ENCODE assay signal across 8 cellular contexts in genomic region chr15:43132830-43133428, GRCh38. TPM values are rescaled to one million over a fixed set of nuclear protein-coding genes. Genes with fewer than 3 reads are reported as not detected.
DNase-seq lines count a peak whose midpoint lies in the region; ATAC-seq lines count a peak whose summit lies in the region.

No MANE protein-coding gene starts in this region.

- H3K27ac ChIP-seq in HUES64 (ENCODE audit: low read depth, low read length) (no peak overlapping the region), iPS-18a (ENCODE audit: low read length) (no peak overlapping the region)

- DNase-seq in activated naive CD4-positive, alpha-beta T cell treated with anti-CD3 and anti-CD28 coated beads, Interleukin-2, amount 50 U/mL, for 72 hours (ENCODE audit: low spot score in 2 of 2), result no peak
- DNase-seq in stimulated activated naive CD8-positive, alpha-beta T cell treated with anti-CD3 and anti-CD28 coated beads, Interleukin-15, Interleukin-2, amounts not matched to agents 100 U/mL and 50 U/mL, for 24 hours, result peak; percentile 7
- DNase-seq in GF-D8 (lab: John Stamatoyannopoulos, UW) (no peak), globus pallidus (ENCODE audit: low spot score) (no peak), NCI-H1930 (lab: John Stamatoyannopoulos, UW) (no peak), NCI-H1105 treated with DMSO at 0.1 percent for 48 hours (lab: John Stamatoyannopoulos, UW) (no peak)

- no peaks in the 10 kb centered on the region for H3K9me3 Mint-ChIP-seq in activated naive CD4-positive, alpha-beta T cell treated with anti-CD3 and anti-CD28 coated beads, Interleukin-2, amount 50 U/mL, for 72 hours

- H3K9ac ChIP-seq in HUES64 (ENCODE audit: low read depth, low read length) (peak overlapping the region; percentile 73), iPS-18a (ENCODE audit: low read length) (peak overlapping the region; percentile 52)

- no peak for ATAC-seq in activated naive CD4-positive, alpha-beta T cell treated with anti-CD3 and anti-CD28 coated beads, Interleukin-2, amount 50 U/mL, for 72 hours
- ATAC-seq in stimulated activated naive CD8-positive, alpha-beta T cell treated with anti-CD3 and anti-CD28 coated beads, Interleukin-15, Interleukin-2, amounts not matched to agents 100 U/mL and 50 U/mL, for 24 hours, result no peak

- WGBS in HUES64, result 28% methylated on average over 19 of the region's 20 CpGs

- H3K36me3 ChIP-seq in HUES64 (ENCODE audit: insufficient read depth, low read length), result no peaks in the 10 kb centered on the region
- no peaks in the 10 kb centered on the region for H3K36me3 ChIP-seq in iPS-18a (ENCODE audit: control insufficient read depth, low read depth, low read length)

- H3K27me3 ChIP-seq in HUES64 (ENCODE audit: insufficient read depth, low read length), result peaks cover 44% of the 10 kb centered on the region
- H3K27me3 ChIP-seq in iPS-18a (ENCODE audit: control insufficient read depth, insufficient read depth, low read length), result peaks cover 52% of the 10 kb centered on the region

- H3K4me3 ChIP-seq in HUES64 (ENCODE audit: low read length), result peak overlapping the region; percentile 76
- H3K4me3 ChIP-seq in iPS-18a (ENCODE audit: low read length), result peak overlapping the region; percentile 80

- no peaks in the 10 kb centered on the region for H3K9me3 ChIP-seq in HUES64 (ENCODE audit: insufficient read depth, low read depth, low read length)
- H3K9me3 ChIP-seq in iPS-18a (ENCODE audit: control insufficient read depth, low read depth, low read length), result no peaks in the 10 kb centered on the region

- H3K27ac Mint-ChIP-seq in activated naive CD4-positive, alpha-beta T cell treated with anti-CD3 and anti-CD28 coated beads, Interleukin-2, amount 50 U/mL, for 72 hours, result peak overlapping the region; percentile 81 to 92

- H3K36me3 Mint-ChIP-seq in activated naive CD4-positive, alpha-beta T cell treated with anti-CD3 and anti-CD28 coated beads, Interleukin-2, amount 50 U/mL, for 72 hours, result peaks cover 9 to 12% of the 10 kb centered on the region in 2 donors

- H3K4me1 ChIP-seq in HUES64 (ENCODE audit: insufficient read depth, low read length) (peaks cover 6% of the 10 kb centered on the region; the same call in 1 of the 2 replicates), iPS-18a (ENCODE audit: control insufficient read depth, low read depth, low read length) (peaks cover 6% of the 10 kb centered on the region)

RNA-seq across cellular contexts. Expression of gene TMEM62, which starts 0.5 kb away (rescaled TPM):
- polyA plus RNA-seq in HUES64 (2013, experiment 1 of 2), result 3.3 TPM
- 2.6 TPM for polyA plus RNA-seq in HUES64 (2013, experiment 2 of 2)
- total RNA-seq in activated naive CD4-positive, alpha-beta T cell treated with anti-CD3 and anti-CD28 coated beads, Interleukin-2, amount 50 U/mL, for 72 hours, result 10 to 100 TPM; 10.4 to 16.0 TPM

RNA-seq across cellular contexts. Expression of gene UBR1, which starts 27.1 kb away (rescaled TPM):
- 8.4 TPM for polyA plus RNA-seq in HUES64 (2013, experiment 1 of 2)
- 8.6 TPM for polyA plus RNA-seq in HUES64 (2013, experiment 2 of 2)
- total RNA-seq in activated naive CD4-positive, alpha-beta T cell treated with anti-CD3 and anti-CD28 coated beads, Interleukin-2, amount 50 U/mL, for 72 hours, result 10 to 100 TPM; 31.0 to 32.1 TPM

RNA-seq across cellular contexts. Expression of gene CCNDBP1, which starts 52.3 kb away (rescaled TPM):
- 21.8 TPM for polyA plus RNA-seq in HUES64 (2013, experiment 1 of 2)
- 26.4 TPM for polyA plus RNA-seq in HUES64 (2013, experiment 2 of 2)
- 10 to 100 TPM; 61.7 to 62.7 TPM for total RNA-seq in activated naive CD4-positive, alpha-beta T cell treated with anti-CD3 and anti-CD28 coated beads, Interleukin-2, amount 50 U/mL, for 72 hours
